Comparison of ENCODE assay signal across 1 cellular context in the genomic region with DNA sequence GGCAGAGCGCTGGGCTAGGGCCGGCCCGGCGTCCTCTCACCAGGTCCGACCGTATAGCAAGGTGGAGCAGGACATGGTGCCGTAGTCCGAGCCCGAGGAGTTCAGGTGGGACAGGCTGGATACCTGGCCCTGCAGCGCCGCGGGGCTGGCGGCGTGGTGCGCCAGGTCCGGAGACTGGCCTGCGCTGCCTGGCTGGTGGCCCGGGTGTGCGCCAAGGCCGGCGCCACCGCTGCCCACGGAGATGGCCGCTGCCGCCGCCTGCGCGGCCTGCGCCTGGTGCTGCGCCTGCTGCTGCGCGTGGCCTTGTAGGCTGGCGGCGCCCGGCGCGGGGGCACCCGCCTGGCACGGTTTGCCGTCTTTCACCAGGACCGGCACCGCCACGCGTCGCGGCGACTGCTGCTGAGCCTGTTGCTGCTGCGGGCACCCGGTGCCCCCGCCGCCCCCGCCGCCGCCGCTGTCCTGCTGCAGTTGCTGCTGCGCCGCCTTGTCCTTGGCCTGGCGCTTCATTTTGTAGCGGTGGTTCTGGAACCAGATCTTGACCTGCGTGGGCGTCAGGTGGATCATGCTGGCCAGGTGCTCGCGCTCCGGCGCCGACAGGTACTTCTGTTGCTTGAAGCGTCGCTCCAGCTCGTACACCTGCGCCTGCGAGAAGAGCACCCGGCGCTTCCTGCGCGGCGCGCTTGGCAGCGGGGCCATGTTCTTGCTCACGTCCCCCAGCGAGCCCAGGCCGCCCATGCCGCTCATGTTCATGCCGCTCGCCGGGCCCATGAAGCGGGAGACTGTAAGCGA.
TF ChIP-seq lines count a peak whose summit lies in the region.

No MANE protein-coding gene starts in this region.

TF ChIP-seq in HepG2, 621 proteins besides CTCF, POLR2A, EP300 and RAD21:
- no peak for TF ChIP-seq TOE1 (CRISPR knock-in tag; IDR thresholded peaks at IDR 0.05)
- TF ChIP-seq, protein P1, sequence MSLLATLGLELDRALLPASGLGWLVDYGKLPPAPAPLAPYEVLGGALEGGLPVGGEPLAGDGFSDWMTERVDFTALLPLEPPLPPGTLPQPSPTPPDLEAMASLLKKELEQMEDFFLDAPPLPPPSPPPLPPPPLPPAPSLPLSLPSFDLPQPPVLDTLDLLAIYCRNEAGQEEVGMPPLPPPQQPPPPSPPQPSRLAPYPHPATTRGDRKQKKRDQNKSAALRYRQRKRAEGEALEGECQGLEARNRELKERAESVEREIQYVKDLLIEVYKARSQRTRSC (CRISPR knock-in tag; IDR thresholded peaks at IDR 0.05; ENCODE audit: low read depth): no peak
